ENCODE assay signal across 8 cellular contexts in genomic region chr7:131011437-131011752, GRCh38.
DNase-seq lines count a peak whose midpoint lies in the region; ATAC-seq and TF ChIP-seq lines count a peak whose summit lies in the region.

No MANE protein-coding gene starts in this region.

- POLR2A ChIA-PET in WTC11 (lab: Charles Lee), result no interaction called here

- no peak overlapping the region for H3K4me3 Mint-ChIP-seq in WTC11
- peak overlapping the region; percentile 77 for H3K4me3 Mint-ChIP-seq in stimulated activated naive CD8-positive, alpha-beta T cell treated with anti-CD3 and anti-CD28 coated beads, Interleukin-15, Interleukin-2, amounts not matched to agents 100 ng/mL and 50 ng/mL, for 24 hours

- no peaks in the 10 kb centered on the region for H3K36me3 Mint-ChIP-seq in WTC11
- H3K36me3 Mint-ChIP-seq in stimulated activated naive CD8-positive, alpha-beta T cell treated with anti-CD3 and anti-CD28 coated beads, Interleukin-15, Interleukin-2, amounts not matched to agents 100 ng/mL and 50 ng/mL, for 24 hours (ENCODE audit: low read depth), result peaks cover 19% of the 10 kb centered on the region

- H3K27me3 Mint-ChIP-seq in WTC11 (ENCODE audit: low read depth), result no peaks in the 10 kb centered on the region
- no peaks in the 10 kb centered on the region for H3K27me3 Mint-ChIP-seq in stimulated activated naive CD8-positive, alpha-beta T cell treated with anti-CD3 and anti-CD28 coated beads, Interleukin-15, Interleukin-2, amounts not matched to agents 100 ng/mL and 50 ng/mL, for 24 hours

- no peak for DNase-seq in activated CD4-positive, CD25-positive, alpha-beta regulatory T cell (lab: John Stamatoyannopoulos, UW)
- DNase-seq in WTC11 (ENCODE audit: low spot score) (peak; percentile 25), left cardiac atrium (no peak), NCI-H2227 (lab: John Stamatoyannopoulos, UW; ENCODE audit: unreplicated experiment) (no peak)

- H3K9me3 Mint-ChIP-seq in WTC11, result no peaks in the 10 kb centered on the region
- no peaks in the 10 kb centered on the region for H3K9me3 Mint-ChIP-seq in stimulated activated naive CD8-positive, alpha-beta T cell treated with anti-CD3 and anti-CD28 coated beads, Interleukin-15, Interleukin-2, amounts not matched to agents 100 ng/mL and 50 ng/mL, for 24 hours

- intact Hi-C loops in left cardiac atrium (cut with DNase I), result no loop called here

- peak; percentile 3 to 18 for ATAC-seq in activated CD4-positive, CD25-positive, alpha-beta regulatory T cell treated with anti-CD3 and anti-CD28 coated beads, Interleukin-2, amount 50 U/mL, for 24 hours
- ATAC-seq in WTC11, result peak; percentile 32
- peak; percentile 29 to 45 for ATAC-seq in left cardiac atrium
- ATAC-seq in HG02571 (IDR thresholded peaks at IDR 0.05; ENCODE audit: unreplicated experiment), result no peak
- no peak for ATAC-seq in HG02642 (IDR thresholded peaks at IDR 0.05; ENCODE audit: poor library complexity, unreplicated experiment)

- no peak overlapping the region for H3K27ac Mint-ChIP-seq in WTC11
- peak overlapping the region; percentile 100 for H3K27ac Mint-ChIP-seq in stimulated activated naive CD8-positive, alpha-beta T cell treated with anti-CD3 and anti-CD28 coated beads, Interleukin-15, Interleukin-2, amounts not matched to agents 100 ng/mL and 50 ng/mL, for 24 hours

- TF ChIP-seq CTCF in WTC11 (IDR thresholded peaks at IDR 0.05), result no peak

- H3K4me1 Mint-ChIP-seq in WTC11, result peaks cover 34% of the 10 kb centered on the region
- peaks cover 96% of the 10 kb centered on the region for H3K4me1 Mint-ChIP-seq in stimulated activated naive CD8-positive, alpha-beta T cell treated with anti-CD3 and anti-CD28 coated beads, Interleukin-15, Interleukin-2, amounts not matched to agents 100 ng/mL and 50 ng/mL, for 24 hours (ENCODE audit: low read depth)

- CTCF ChIA-PET in WTC11 (lab: Charles Lee), result interaction anchor here (0.6 to 2.8 kb wide), 3 partner anchors 29 to 114 kb away, joined by 3 to 14 read pairs (median 3); no protein-coding TSS in a partner anchor

TF ChIP-seq in WTC11, 78 proteins besides CTCF, POLR2A, EP300 and RAD21:
- TF ChIP-seq IRF2 (CRISPR knock-in tag; IDR thresholded peaks at IDR 0.05; ENCODE audit: borderline replicate concordance, low read depth), result no peak
- TF ChIP-seq AR (CRISPR knock-in tag; IDR thresholded peaks at IDR 0.05), result no peak
- no peak for TF ChIP-seq ZNF512 (CRISPR knock-in tag; IDR thresholded peaks at IDR 0.05; ENCODE audit: borderline replicate concordance)
- no peak for TF ChIP-seq USF2 (CRISPR knock-in tag; IDR thresholded peaks at IDR 0.05)
- no peak for TF ChIP-seq ZSCAN18 (CRISPR knock-in tag; IDR thresholded peaks at IDR 0.05)
- no peak for TF ChIP-seq GRHL2 (CRISPR knock-in tag; IDR thresholded peaks at IDR 0.05; ENCODE audit: insufficient replicate concordance, severe bottlenecking)
- no peak for TF ChIP-seq SP1 (CRISPR knock-in tag; conservative IDR thresholded peaks at IDR 0.05)
- TF ChIP-seq CBFB (CRISPR knock-in tag; IDR thresholded peaks at IDR 0.05; ENCODE audit: low read depth), result no peak
- no peak for TF ChIP-seq E2F1 (CRISPR knock-in tag; IDR thresholded peaks at IDR 0.05)
- TF ChIP-seq ZNF317 (CRISPR knock-in tag; IDR thresholded peaks at IDR 0.05; ENCODE audit: borderline replicate concordance, low read depth), result no peak

Comparison
In these comparisons a context has a peak if more than half of its experiments do, and no peak if none do; other contexts are left out.
1. ATAC-seq: peak in activated CD4-positive, CD25-positive, alpha-beta regulatory T cell treated with anti-CD3 and anti-CD28 coated beads, Interleukin-2, amount 50 U/mL, for 24 hours (2 of 2), WTC11 (single experiment) and left cardiac atrium (2 of 2); none in HG02571 (single experiment) and HG02642 (single experiment).